1 cellular context compared by ENCODE assay signal in the genomic region with DNA sequence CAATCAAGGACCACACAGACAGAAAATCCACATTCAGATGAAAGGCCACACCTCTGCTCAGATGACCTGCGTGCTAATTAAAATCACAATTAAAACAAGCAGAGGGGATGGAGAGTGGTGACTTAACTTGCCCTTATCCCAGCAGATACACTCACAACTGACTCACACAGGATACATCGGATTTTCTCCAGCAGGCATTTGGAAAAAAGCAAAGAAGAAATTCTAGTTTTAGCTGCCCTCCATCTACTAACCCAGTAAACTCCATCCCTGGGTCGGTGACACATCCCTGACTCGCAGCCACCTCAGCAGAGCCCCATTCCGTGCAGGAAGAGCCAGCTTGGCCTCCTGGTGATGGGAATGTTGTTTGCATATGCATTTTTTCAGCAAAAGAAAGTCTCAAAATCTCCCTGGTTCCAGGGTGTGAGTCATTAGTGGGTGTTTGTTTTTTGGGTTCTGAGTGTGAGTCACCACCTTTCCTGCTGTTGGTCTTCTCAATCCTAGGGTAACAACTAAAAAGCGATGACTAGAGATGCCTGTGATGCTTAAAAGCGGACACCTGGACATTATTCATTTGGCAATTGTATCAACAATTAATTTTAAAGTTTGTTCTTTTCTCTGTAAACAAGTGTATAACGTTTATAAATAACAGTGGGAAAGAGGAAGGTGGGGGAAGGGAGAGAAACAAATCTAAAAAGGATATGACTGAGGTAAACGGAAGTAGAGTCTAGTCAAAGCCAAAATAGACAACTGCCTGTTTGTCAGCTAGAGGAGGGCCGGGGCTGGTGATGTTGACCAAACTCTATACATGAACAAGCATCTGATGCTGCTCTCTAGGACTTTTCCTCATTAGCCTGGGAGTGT.
TF ChIP-seq lines count a peak whose summit lies in the region.

No MANE protein-coding gene starts in this region.

TF ChIP-seq in HepG2, 621 proteins besides CTCF, POLR2A, EP300 and RAD21 (continued from another document and continues in another):
- TF ChIP-seq, protein P1, sequence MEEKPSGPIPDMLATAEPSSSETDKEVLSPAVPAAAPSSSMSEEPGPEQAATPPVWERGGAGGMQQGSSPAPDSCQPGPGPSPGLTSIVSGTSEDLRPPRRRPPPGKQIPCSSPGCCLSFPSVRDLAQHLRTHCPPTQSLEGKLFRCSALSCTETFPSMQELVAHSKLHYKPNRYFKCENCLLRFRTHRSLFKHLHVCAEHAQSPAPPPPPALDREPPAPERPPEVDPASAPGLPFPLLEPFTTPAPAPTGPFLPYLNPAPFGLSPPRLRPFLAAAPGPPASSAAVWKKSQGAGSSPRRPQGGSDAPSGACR (CRISPR knock-in tag; IDR thresholded peaks at IDR 0.05), result no peak
- TF ChIP-seq SNAPC2 (CRISPR knock-in tag; IDR thresholded peaks at IDR 0.05) (0 out of 2 replicates have a peak, but pooled peaks have one; percentile 12), ZKSCAN8 (CRISPR knock-in tag; IDR thresholded peaks at IDR 0.05; ENCODE audit: borderline replicate concordance) (0 out of 2 replicates have a peak, but pooled peaks have one; percentile 14), ZNF749 (CRISPR knock-in tag; IDR thresholded peaks at IDR 0.05; ENCODE audit: borderline replicate concordance) (no peak), RARA (CRISPR knock-in tag; IDR thresholded peaks at IDR 0.05) (peak; percentile 40; the same call in 1 of the 2 replicates), NFKBIZ (CRISPR knock-in tag; IDR thresholded peaks at IDR 0.05) (no peak), ZNF207 (IDR thresholded peaks at IDR 0.05; ENCODE audit: borderline replicate concordance) (no peak), TBX3 (IDR thresholded peaks at IDR 0.05; ENCODE audit: borderline replicate concordance) (peak; percentile 82; the same call in 1 of the 2 replicates), RXRB (CRISPR knock-in tag; IDR thresholded peaks at IDR 0.05; ENCODE audit: borderline replicate concordance) (peak; percentile 53; the same call in 1 of the 2 replicates), FLYWCH1 (CRISPR knock-in tag; IDR thresholded peaks at IDR 0.05) (no peak), ELF3 (CRISPR knock-in tag; IDR thresholded peaks at IDR 0.05) (peak; percentile 83), KDM6A (CRISPR knock-in tag; IDR thresholded peaks at IDR 0.05; ENCODE audit: low read depth) (no peak), SPEN (CRISPR knock-in tag; IDR thresholded peaks at IDR 0.05; ENCODE audit: low read depth) (no peak), ZNF3 (CRISPR knock-in tag; IDR thresholded peaks at IDR 0.05) (no peak), SOX5 (CRISPR knock-in tag; IDR thresholded peaks at IDR 0.05; ENCODE audit: borderline replicate concordance) (peak; percentile 49; the same call in 1 of the 2 replicates), ZNF224 (CRISPR knock-in tag; IDR thresholded peaks at IDR 0.05) (no peak), ZMYM2 (CRISPR knock-in tag; IDR thresholded peaks at IDR 0.05) (no peak), SOX13 (IDR thresholded peaks at IDR 0.05) (no peak), SOX13 (CRISPR knock-in tag; conservative IDR thresholded peaks at IDR 0.05 in 1 of 2, IDR thresholded peaks at IDR 0.05 in 1 of 2) (0 out of 4 replicates have a peak, but pooled peaks of 1 of the 2 experiments have one; percentile 10), PHF20 (CRISPR knock-in tag; IDR thresholded peaks at IDR 0.05) (no peak), ZNF337 (CRISPR knock-in tag; IDR thresholded peaks at IDR 0.05; ENCODE audit: borderline replicate concordance, low read depth) (0 out of 2 replicates have a peak, but pooled peaks have one; percentile 55), DPF2 (CRISPR knock-in tag; IDR thresholded peaks at IDR 0.05; ENCODE audit: borderline replicate concordance, low read depth) (0 out of 2 replicates have a peak, but pooled peaks have one; percentile 18), MXI1 (IDR thresholded peaks at IDR 0.05; ENCODE audit: borderline replicate concordance, low read depth, low read length) (peak; percentile 25; the same call in 1 of the 3 replicates), ZNF354B (CRISPR knock-in tag; IDR thresholded peaks at IDR 0.05) (no peak)
- TF ChIP-seq, protein P2, sequence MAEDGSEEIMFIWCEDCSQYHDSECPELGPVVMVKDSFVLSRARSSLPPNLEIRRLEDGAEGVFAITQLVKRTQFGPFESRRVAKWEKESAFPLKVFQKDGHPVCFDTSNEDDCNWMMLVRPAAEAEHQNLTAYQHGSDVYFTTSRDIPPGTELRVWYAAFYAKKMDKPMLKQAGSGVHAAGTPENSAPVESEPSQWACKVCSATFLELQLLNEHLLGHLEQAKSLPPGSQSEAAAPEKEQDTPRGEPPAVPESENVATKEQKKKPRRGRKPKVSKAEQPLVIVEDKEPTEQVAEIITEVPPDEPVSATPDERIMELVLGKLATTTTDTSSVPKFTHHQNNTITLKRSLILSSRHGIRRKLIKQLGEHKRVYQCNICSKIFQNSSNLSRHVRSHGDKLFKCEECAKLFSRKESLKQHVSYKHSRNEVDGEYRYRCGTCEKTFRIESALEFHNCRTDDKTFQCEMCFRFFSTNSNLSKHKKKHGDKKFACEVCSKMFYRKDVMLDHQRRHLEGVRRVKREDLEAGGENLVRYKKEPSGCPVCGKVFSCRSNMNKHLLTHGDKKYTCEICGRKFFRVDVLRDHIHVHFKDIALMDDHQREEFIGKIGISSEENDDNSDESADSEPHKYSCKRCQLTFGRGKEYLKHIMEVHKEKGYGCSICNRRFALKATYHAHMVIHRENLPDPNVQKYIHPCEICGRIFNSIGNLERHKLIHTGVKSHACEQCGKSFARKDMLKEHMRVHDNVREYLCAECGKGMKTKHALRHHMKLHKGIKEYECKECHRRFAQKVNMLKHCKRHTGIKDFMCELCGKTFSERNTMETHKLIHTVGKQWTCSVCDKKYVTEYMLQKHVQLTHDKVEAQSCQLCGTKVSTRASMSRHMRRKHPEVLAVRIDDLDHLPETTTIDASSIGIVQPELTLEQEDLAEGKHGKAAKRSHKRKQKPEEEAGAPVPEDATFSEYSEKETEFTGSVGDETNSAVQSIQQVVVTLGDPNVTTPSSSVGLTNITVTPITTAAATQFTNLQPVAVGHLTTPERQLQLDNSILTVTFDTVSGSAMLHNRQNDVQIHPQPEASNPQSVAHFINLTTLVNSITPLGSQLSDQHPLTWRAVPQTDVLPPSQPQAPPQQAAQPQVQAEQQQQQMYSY (CRISPR knock-in tag; IDR thresholded peaks at IDR 0.05), result no peak
- TF ChIP-seq, protein P3, sequence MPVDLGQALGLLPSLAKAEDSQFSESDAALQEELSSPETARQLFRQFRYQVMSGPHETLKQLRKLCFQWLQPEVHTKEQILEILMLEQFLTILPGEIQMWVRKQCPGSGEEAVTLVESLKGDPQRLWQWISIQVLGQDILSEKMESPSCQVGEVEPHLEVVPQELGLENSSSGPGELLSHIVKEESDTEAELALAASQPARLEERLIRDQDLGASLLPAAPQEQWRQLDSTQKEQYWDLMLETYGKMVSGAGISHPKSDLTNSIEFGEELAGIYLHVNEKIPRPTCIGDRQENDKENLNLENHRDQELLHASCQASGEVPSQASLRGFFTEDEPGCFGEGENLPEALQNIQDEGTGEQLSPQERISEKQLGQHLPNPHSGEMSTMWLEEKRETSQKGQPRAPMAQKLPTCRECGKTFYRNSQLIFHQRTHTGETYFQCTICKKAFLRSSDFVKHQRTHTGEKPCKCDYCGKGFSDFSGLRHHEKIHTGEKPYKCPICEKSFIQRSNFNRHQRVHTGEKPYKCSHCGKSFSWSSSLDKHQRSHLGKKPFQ (CRISPR knock-in tag; IDR thresholded peaks at IDR 0.05; ENCODE audit: insufficient replicate concordance), result peak; percentile 63
- TF ChIP-seq, protein P4, sequence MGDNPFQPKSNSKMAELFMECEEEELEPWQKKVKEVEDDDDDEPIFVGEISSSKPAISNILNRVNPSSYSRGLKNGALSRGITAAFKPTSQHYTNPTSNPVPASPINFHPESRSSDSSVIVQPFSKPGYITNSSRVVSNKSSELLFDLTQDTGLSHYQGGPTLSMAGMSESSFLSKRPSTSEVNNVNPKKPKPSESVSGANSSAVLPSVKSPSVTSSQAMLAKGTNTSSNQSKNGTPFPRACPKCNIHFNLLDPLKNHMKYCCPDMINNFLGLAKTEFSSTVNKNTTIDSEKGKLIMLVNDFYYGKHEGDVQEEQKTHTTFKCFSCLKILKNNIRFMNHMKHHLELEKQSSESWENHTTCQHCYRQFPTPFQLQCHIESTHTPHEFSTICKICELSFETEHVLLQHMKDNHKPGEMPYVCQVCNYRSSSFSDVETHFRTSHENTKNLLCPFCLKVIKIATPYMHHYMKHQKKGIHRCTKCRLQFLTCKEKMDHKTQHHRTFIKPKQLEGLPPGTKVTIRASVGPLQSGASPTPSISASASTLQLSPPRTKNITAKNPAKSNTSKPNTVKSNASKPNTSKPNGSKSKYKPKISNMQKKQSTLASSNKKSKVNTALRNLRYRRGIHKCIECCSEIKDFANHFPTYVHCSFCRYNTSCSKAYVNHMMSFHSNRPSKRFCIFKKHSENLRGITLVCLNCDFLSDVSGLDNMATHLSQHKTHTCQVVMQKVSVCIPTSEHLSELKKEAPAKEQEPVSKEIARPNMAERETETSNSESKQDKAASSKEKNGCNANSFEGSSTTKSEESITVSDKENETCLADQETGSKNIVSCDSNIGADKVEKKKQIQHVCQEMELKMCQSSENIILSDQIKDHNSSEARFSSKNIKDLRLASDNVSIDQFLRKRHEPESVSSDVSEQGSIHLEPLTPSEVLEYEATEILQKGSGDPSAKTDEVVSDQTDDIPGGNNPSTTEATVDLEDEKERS (CRISPR knock-in tag; IDR thresholded peaks at IDR 0.05), result peak; percentile 34; the same call in 1 of the 2 replicates
- TF ChIP-seq, protein P5, sequence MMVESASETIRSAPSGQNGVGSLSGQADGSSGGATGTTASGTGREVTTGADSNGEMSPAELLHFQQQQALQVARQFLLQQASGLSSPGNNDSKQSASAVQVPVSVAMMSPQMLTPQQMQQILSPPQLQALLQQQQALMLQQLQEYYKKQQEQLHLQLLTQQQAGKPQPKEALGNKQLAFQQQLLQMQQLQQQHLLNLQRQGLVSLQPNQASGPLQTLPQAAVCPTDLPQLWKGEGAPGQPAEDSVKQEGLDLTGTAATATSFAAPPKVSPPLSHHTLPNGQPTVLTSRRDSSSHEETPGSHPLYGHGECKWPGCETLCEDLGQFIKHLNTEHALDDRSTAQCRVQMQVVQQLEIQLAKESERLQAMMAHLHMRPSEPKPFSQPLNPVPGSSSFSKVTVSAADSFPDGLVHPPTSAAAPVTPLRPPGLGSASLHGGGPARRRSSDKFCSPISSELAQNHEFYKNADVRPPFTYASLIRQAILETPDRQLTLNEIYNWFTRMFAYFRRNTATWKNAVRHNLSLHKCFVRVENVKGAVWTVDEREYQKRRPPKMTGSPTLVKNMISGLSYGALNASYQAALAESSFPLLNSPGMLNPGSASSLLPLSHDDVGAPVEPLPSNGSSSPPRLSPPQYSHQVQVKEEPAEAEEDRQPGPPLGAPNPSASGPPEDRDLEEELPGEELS (CRISPR knock-in tag; IDR thresholded peaks at IDR 0.05), result peak; percentile 64
- TF ChIP-seq, protein P6, sequence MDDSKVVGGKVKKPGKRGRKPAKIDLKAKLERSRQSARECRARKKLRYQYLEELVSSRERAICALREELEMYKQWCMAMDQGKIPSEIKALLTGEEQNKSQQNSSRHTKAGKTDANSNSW (CRISPR knock-in tag; IDR thresholded peaks at IDR 0.05; ENCODE audit: borderline replicate concordance), result no peak
- TF ChIP-seq, protein P7, sequence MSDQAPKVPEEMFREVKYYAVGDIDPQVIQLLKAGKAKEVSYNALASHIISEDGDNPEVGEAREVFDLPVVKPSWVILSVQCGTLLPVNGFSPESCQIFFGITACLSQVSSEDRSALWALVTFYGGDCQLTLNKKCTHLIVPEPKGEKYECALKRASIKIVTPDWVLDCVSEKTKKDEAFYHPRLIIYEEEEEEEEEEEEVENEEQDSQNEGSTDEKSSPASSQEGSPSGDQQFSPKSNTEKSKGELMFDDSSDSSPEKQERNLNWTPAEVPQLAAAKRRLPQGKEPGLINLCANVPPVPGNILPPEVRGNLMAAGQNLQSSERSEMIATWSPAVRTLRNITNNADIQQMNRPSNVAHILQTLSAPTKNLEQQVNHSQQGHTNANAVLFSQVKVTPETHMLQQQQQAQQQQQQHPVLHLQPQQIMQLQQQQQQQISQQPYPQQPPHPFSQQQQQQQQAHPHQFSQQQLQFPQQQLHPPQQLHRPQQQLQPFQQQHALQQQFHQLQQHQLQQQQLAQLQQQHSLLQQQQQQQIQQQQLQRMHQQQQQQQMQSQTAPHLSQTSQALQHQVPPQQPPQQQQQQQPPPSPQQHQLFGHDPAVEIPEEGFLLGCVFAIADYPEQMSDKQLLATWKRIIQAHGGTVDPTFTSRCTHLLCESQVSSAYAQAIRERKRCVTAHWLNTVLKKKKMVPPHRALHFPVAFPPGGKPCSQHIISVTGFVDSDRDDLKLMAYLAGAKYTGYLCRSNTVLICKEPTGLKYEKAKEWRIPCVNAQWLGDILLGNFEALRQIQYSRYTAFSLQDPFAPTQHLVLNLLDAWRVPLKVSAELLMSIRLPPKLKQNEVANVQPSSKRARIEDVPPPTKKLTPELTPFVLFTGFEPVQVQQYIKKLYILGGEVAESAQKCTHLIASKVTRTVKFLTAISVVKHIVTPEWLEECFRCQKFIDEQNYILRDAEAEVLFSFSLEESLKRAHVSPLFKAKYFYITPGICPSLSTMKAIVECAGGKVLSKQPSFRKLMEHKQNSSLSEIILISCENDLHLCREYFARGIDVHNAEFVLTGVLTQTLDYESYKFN (CRISPR knock-in tag; conservative IDR thresholded peaks at IDR 0.05), result peak; percentile 61
- TF ChIP-seq, protein P8, sequence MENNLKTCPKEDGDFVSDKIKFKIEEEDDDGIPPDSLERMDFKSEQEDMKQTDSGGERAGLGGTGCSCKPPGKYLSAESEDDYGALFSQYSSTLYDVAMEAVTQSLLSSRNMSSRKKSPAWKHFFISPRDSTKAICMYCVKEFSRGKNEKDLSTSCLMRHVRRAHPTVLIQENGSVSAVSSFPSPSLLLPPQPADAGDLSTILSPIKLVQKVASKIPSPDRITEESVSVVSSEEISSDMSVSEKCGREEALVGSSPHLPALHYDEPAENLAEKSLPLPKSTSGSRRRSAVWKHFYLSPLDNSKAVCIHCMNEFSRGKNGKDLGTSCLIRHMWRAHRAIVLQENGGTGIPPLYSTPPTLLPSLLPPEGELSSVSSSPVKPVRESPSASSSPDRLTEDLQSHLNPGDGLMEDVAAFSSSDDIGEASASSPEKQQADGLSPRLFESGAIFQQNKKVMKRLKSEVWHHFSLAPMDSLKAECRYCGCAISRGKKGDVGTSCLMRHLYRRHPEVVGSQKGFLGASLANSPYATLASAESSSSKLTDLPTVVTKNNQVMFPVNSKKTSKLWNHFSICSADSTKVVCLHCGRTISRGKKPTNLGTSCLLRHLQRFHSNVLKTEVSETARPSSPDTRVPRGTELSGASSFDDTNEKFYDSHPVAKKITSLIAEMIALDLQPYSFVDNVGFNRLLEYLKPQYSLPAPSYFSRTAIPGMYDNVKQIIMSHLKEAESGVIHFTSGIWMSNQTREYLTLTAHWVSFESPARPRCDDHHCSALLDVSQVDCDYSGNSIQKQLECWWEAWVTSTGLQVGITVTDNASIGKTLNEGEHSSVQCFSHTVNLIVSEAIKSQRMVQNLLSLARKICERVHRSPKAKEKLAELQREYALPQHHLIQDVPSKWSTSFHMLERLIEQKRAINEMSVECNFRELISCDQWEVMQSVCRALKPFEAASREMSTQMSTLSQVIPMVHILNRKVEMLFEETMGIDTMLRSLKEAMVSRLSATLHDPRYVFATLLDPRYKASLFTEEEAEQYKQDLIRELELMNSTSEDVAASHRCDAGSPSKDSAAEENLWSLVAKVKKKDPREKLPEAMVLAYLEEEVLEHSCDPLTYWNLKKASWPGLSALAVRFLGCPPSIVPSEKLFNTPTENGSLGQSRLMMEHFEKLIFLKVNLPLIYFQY (CRISPR knock-in tag; IDR thresholded peaks at IDR 0.05; ENCODE audit: borderline replicate concordance), result no peak
